ENCODE assay signal across 1 cellular context in the genomic region with DNA sequence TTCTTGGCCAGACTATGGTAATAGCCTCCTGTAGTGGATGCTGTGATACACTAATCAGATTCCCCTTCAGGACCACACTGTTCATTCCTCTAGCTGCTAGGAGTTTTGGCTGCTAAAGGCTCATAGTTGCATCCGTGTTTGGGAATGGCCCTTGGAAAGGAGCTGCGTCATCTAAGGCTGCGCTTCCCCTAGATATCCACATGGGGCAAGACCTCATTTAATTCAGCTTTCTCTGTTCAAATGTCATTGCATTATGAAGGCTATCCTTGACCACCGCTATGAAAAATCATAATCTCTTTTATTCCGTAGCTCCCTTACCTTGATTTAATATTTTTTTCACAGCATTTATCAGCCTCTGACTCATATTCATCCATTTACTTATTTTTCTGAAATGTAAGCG.
TF ChIP-seq lines count a peak whose summit lies in the region.

No MANE protein-coding gene starts in this region.

TF ChIP-seq in HCT116, 20 proteins besides CTCF, POLR2A, EP300 and RAD21 (continued from another document):
- no peak for TF ChIP-seq ELF1 (IDR thresholded peaks at IDR 0.05; ENCODE audit: borderline replicate concordance, low read depth)
